ENCODE assay signal across 24 cellular contexts in the genomic region with DNA sequence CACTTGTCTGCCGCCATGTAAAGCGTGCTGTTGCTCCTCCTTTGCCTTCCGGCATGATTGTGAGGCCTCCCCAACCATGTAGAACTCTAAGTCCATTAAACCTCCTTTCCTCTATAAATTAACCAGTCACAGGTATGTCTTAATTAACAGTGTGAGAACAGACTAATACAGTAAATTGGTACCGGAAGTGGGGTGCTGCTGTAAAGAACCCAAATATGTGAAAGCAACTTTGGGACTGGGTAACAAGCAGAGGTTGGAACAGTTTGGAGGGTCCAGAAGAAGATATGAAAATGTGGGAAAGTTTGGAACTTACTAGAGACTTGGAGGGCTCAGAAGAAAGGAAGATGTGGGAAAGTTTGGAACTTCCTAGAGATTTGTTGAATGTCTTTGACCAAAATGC.
"Had no signal": no experiment of that assay in that cellular context is flagged by ENCODE, and none has a peak within 500 bp of the region (broad histone marks: within the 10 kb centered on the region; RNA-seq: fewer than 3 reads in every experiment).

No MANE protein-coding gene starts in this region.

- H3K4me1 Mint-ChIP-seq: mesothelial cell of epicardium had no signal

- ATAC-seq: effector memory CD8-positive, alpha-beta T cell; esophagus mucosa; gastrocnemius medialis; heart right ventricle; left cardiac atrium; left lung; left ventricle myocardium superior; lower lobe of right lung; mucosa of descending colon had no signal

- H3K27ac ChIP-seq: colonic mucosa, epithelial cell of prostate, esophagus squamous epithelium, gastrocnemius medialis, heart right ventricle, left lung, lower lobe of right lung had no signal

- H3K36me3 ChIP-seq: colonic mucosa, gastrocnemius medialis, heart right ventricle, lower lobe of right lung had no signal

- H3K4me1 ChIP-seq: colonic mucosa, esophagus squamous epithelium, gastrocnemius medialis, heart right ventricle, left lung, lower lobe of right lung had no signal

- DNase-seq: colonic mucosa; cortex of kidney; effector CD8-positive, alpha-beta T cell; effector memory CD8-positive, alpha-beta T cell; erythroblast; esophagus squamous epithelium; foreskin fibroblast; foreskin melanocyte; glutamatergic neuron; heart right ventricle; hippocampal formation; left cardiac atrium; left lung; left ventricle myocardium superior; lower lobe of right lung; mesenchymal stem cell; mucosa of descending colon had no signal

- H3K27me3 Mint-ChIP-seq: effector memory CD8-positive, alpha-beta T cell had no signal

- H3K27ac Mint-ChIP-seq: dendritic cell treated with granulocyte-macrophage colony-stimulating factor and Interleukin-4, amounts not matched to agents 40 ng/mL and 50 ng/mL, for 4 days; effector memory CD8-positive, alpha-beta T cell; mesothelial cell of epicardium had no signal

- H3K4me3 Mint-ChIP-seq: dendritic cell treated with granulocyte-macrophage colony-stimulating factor and Interleukin-4, amounts not matched to agents 40 ng/mL and 50 ng/mL, for 4 days; effector memory CD8-positive, alpha-beta T cell; mesothelial cell of epicardium had no signal

- FAIRE-seq: islet of Langerhans, keratinocyte had no signal

- H3K27me3 ChIP-seq: colonic mucosa, esophagus squamous epithelium, gastrocnemius medialis, heart right ventricle, left lung had no signal

- H3K9me3 ChIP-seq: colonic mucosa, gastrocnemius medialis, mucosa of descending colon had no signal

- H3K4me3 ChIP-seq: colonic mucosa, esophagus squamous epithelium, gastrocnemius medialis, heart right ventricle, left lung, lower lobe of right lung, mucosa of descending colon had no signal
